In the genomic region with DNA sequence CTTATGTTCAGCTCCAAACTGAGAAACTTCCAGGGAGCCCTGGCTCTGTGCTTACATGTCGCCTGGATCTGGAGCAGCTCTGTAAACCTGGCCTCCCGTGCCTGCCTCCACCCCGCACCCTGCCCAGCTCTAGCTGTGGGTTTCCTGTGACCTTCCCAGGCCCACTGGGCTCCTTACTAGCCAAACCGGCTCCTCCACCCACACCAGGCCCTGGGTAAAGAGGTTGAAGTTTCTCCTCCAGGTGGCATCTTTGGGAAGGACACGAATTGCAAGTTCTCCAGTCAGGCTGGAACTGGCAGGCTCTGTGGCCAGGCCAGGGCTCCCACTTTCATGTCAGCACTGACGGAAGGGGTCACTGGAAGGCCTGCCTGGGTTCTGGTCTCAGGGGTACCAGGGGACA, we compare ENCODE assay signal across 1 cellular context.
TF ChIP-seq lines count a peak whose summit lies in the region.

No MANE protein-coding gene starts in this region.

TF ChIP-seq in A549, 52 proteins besides CTCF, POLR2A, EP300 and RAD21 (continued from another document):
- TF ChIP-seq, protein P1, sequence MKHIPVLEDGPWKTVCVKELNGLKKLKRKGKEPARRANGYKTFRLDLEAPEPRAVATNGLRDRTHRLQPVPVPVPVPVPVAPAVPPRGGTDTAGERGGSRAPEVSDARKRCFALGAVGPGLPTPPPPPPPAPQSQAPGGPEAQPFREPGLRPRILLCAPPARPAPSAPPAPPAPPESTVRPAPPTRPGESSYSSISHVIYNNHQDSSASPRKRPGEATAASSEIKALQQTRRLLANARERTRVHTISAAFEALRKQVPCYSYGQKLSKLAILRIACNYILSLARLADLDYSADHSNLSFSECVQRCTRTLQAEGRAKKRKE (CRISPR knock-in tag; IDR thresholded peaks at IDR 0.05; ENCODE audit: low read depth) = no peak
- TF ChIP-seq HDAC2 (IDR thresholded peaks at IDR 0.05) = no peak
